In genomic region chr19:7662657-7663056, GRCh38 we compare ENCODE assay signal across 37 cellular contexts. TPM values are rescaled to one million over a fixed set of nuclear protein-coding genes. Genes with fewer than 3 reads are reported as not detected.
"Had no signal": no experiment of that assay in that cellular context is flagged by ENCODE, and none has a peak within 500 bp of the region (broad histone marks: within the 10 kb centered on the region; RNA-seq: fewer than 3 reads in every experiment).

No MANE protein-coding gene starts in this region.

- H3K36me3 ChIP-seq: adrenal gland, brain microvascular endothelial cell, breast epithelium had no signal

- H3K4me1 ChIP-seq: adrenal gland, body of pancreas, breast epithelium had no signal

- DNase-seq: activated B cell treated with CpG ODN at 0.5 μM for 24 hours; activated CD4-positive, alpha-beta memory T cell treated with anti-CD3 and anti-CD28 coated beads for 36 hours; activated CD4-positive, alpha-beta T cell treated with anti-CD3 and anti-CD28 coated beads for 4 hours; activated CD4-positive, alpha-beta T cell treated with anti-CD3 and anti-CD28 coated beads, Interleukin-2, amount 10 ng/mL, durations not matched to agents 24 days and 14 days; activated CD4-positive, alpha-beta T cell treated with anti-CD3 and anti-CD28 coated beads, Interleukin-2, amount 50 U/mL, for 1 hour; activated CD4-positive, alpha-beta T cell treated with anti-CD3 and anti-CD28 coated beads, Interleukin-2, amount 50 U/mL, for 4 hours; activated CD4-positive, CD25-positive, alpha-beta regulatory T cell treated with anti-CD3 and anti-CD28 coated beads, Interleukin-2, amount 50 U/mL, for 72 hours; activated CD8-positive, alpha-beta memory T cell treated with anti-CD3 and anti-CD28 coated beads, Interleukin-2, amount 50 U/mL, for 4 hours; activated CD8-positive, alpha-beta T cell treated with anti-CD3 and anti-CD28 coated beads for 36 hours; activated effector memory CD4-positive, alpha-beta T cell treated with anti-CD3 and anti-CD28 coated beads, Interleukin-2, amount 50 U/mL, for 16 hours; activated gamma-delta T cell treated with Interleukin-2 at 50 U/mL for 16 hours; activated naive CD4-positive, alpha-beta T cell; activated naive CD4-positive, alpha-beta T cell treated with anti-CD3 and anti-CD28 coated beads, Interleukin-2, amount 50 U/mL, for 16 hours; activated naive CD8-positive, alpha-beta T cell treated with anti-CD3 and anti-CD28 coated beads for 36 hours; activated T-cell treated with anti-CD3 and anti-CD28 coated beads for 4 hours; activated T-cell treated with anti-CD3 and anti-CD28 coated beads, Interleukin-2, amount 50 U/mL, for 1 hour; activated T-cell treated with anti-CD3 and anti-CD28 coated beads, Interleukin-2, amount 50 U/mL, for 4 hours; activated T-cell treated with anti-CD3 and anti-CD28 coated beads, Interleukin-2, amount 50 U/mL, for 72 hours; adrenal gland; amniotic stem cell; aorta; body of pancreas; brain microvascular endothelial cell; central memory CD4-positive, alpha-beta T cell; T-helper 2 cell; T-helper 9 cell had no signal

- ATAC-seq: activated CD8-positive, alpha-beta T cell treated with anti-CD3 and anti-CD28 coated beads for 36 hours; activated naive CD4-positive, alpha-beta T cell treated with anti-CD3 and anti-CD28 coated beads, Interleukin-2, amount 50 U/mL, for 72 hours; activated T-cell treated with anti-CD3 and anti-CD28 coated beads, Interleukin-2, amount 50 U/mL, for 4 hours; activated T-cell treated with anti-CD3 and anti-CD28 coated beads, Interleukin-2, amount 50 U/mL, for 72 hours; activated T-helper 17 cell treated with anti-CD3 and anti-CD28 coated beads, Interleukin-2, amount 50 U/mL, for 72 hours; body of pancreas had no signal

- FAIRE-seq: astrocyte, colon, TTC549 had no signal

- H3K27ac ChIP-seq: adrenal gland, body of pancreas, brain microvascular endothelial cell, breast epithelium, VCaP had no signal

- H3K27me3 ChIP-seq: adrenal gland, body of pancreas, brain microvascular endothelial cell, breast epithelium had no signal

- H3K4me3 ChIP-seq: adrenal gland, body of pancreas, breast epithelium had no signal

- H3K9me3 ChIP-seq: adrenal gland, body of pancreas, breast epithelium had no signal

RNA-seq across cellular contexts. Expression of gene RETN, which starts 6.2 kb away (rescaled TPM):
- total RNA-seq: activated B cell treated with CpG ODN at 0.5 μM for 24 hours; activated CD4-positive, alpha-beta memory T cell treated with anti-CD3 and anti-CD28 coated beads for 36 hours; activated CD4-positive, alpha-beta T cell treated with anti-CD3 and anti-CD28 coated beads, Interleukin-2, amount 10 ng/mL, durations not matched to agents 24 days and 14 days; activated CD8-positive, alpha-beta memory T cell treated with anti-CD3 and anti-CD28 coated beads for 36 hours; activated CD8-positive, alpha-beta T cell treated with anti-CD3 and anti-CD28 coated beads for 36 hours; activated naive CD4-positive, alpha-beta T cell treated with anti-CD3 and anti-CD28 coated beads, Interleukin-2, amount 50 U/mL, for 72 hours; activated naive CD8-positive, alpha-beta T cell treated with anti-CD3 and anti-CD28 coated beads for 36 hours; activated T-cell treated with anti-CD3 and anti-CD28 coated beads, Interleukin-2, amount 50 U/mL, for 4 hours; activated T-cell treated with anti-CD3 and anti-CD28 coated beads, Interleukin-2, amount 50 U/mL, for 72 hours; activated T-helper 1 cell treated with anti-CD3 and anti-CD28 coated beads, Interleukin-12 subunit alpha, Interleukin-12 subunit beta, Interleukin-2, Interleukin-4 antibody, amounts not matched to agents 30 ng/mL and 10 ng/mL and 1 ng/mL, durations not matched to agents 14 hours and 24 hours and 36 hours; activated T-helper 17 cell treated with anti-CD3 and anti-CD28 coated beads, Interleukin-2, amount 50 U/mL, for 72 hours; aorta; astrocyte; body of pancreas; breast epithelium had no signal

RNA-seq across cellular contexts. Expression of gene MCEMP1, which starts 14.2 kb away (rescaled TPM):
- total RNA-seq: activated B cell treated with CpG ODN at 0.5 μM for 24 hours; activated CD4-positive, alpha-beta memory T cell treated with anti-CD3 and anti-CD28 coated beads for 36 hours; activated CD4-positive, alpha-beta T cell treated with anti-CD3 and anti-CD28 coated beads, Interleukin-2, amount 10 ng/mL, durations not matched to agents 24 days and 14 days; activated CD8-positive, alpha-beta memory T cell treated with anti-CD3 and anti-CD28 coated beads for 36 hours; activated CD8-positive, alpha-beta T cell treated with anti-CD3 and anti-CD28 coated beads for 36 hours; activated naive CD4-positive, alpha-beta T cell treated with anti-CD3 and anti-CD28 coated beads, Interleukin-2, amount 50 U/mL, for 72 hours; activated naive CD8-positive, alpha-beta T cell treated with anti-CD3 and anti-CD28 coated beads for 36 hours; activated T-cell treated with anti-CD3 and anti-CD28 coated beads, Interleukin-2, amount 50 U/mL, for 4 hours; activated T-cell treated with anti-CD3 and anti-CD28 coated beads, Interleukin-2, amount 50 U/mL, for 72 hours; activated T-helper 1 cell treated with anti-CD3 and anti-CD28 coated beads, Interleukin-12 subunit alpha, Interleukin-12 subunit beta, Interleukin-2, Interleukin-4 antibody, amounts not matched to agents 30 ng/mL and 10 ng/mL and 1 ng/mL, durations not matched to agents 14 hours and 24 hours and 36 hours; activated T-helper 17 cell treated with anti-CD3 and anti-CD28 coated beads, Interleukin-2, amount 50 U/mL, for 72 hours; astrocyte; body of pancreas; cerebellum had no signal

RNA-seq across cellular contexts. Expression of gene PCP2, which starts 29.1 kb away (rescaled TPM):
- total RNA-seq: activated CD8-positive, alpha-beta memory T cell treated with anti-CD3 and anti-CD28 coated beads for 36 hours; aorta; astrocyte; body of pancreas; cardiac septum had no signal
- polyA plus RNA-seq: aorta had no signal
